ENCODE assay signal across 1 cellular context in genomic region chr1:229342305-229342901, GRCh38.
TF ChIP-seq lines count a peak whose summit lies in the region.

No MANE protein-coding gene starts in this region.

TF ChIP-seq in HepG2, 621 proteins besides CTCF, POLR2A, EP300 and RAD21 (continued from another document and continues in another):
- TF ChIP-seq PHF21A (CRISPR knock-in tag; IDR thresholded peaks at IDR 0.05) = 0 out of 2 replicates have a peak, but pooled peaks have one; percentile 23
- TF ChIP-seq CENPT (CRISPR knock-in tag; IDR thresholded peaks at IDR 0.05; ENCODE audit: low read depth) = no peak
- TF ChIP-seq PHF20 (CRISPR knock-in tag; IDR thresholded peaks at IDR 0.05) = 0 out of 2 replicates have a peak, but pooled peaks have one; percentile 48
- peak; percentile 36; the same call in 1 of the 2 replicates for TF ChIP-seq SKIL (CRISPR knock-in tag; IDR thresholded peaks at IDR 0.05; ENCODE audit: borderline replicate concordance)
- TF ChIP-seq ATAD3A (CRISPR knock-in tag; IDR thresholded peaks at IDR 0.05) = no peak
- 0 out of 2 replicates have a peak, but pooled peaks have one; percentile 34 for TF ChIP-seq ZNF430 (CRISPR knock-in tag; IDR thresholded peaks at IDR 0.05)
- TF ChIP-seq ZNF790 (CRISPR knock-in tag; IDR thresholded peaks at IDR 0.05; ENCODE audit: borderline replicate concordance) = no peak
- TF ChIP-seq SALL2 (CRISPR knock-in tag; IDR thresholded peaks at IDR 0.05) = 0 out of 2 replicates have a peak, but pooled peaks have one; percentile 26
- peak; percentile 82 for TF ChIP-seq ZNF770 (CRISPR knock-in tag; IDR thresholded peaks at IDR 0.05)
- TF ChIP-seq UBTF (CRISPR knock-in tag; IDR thresholded peaks at IDR 0.05) = peak; percentile 97
- TF ChIP-seq KAT7 (CRISPR knock-in tag; IDR thresholded peaks at IDR 0.05; ENCODE audit: borderline replicate concordance) = peak; percentile 83; the same call in 1 of the 2 replicates
- TF ChIP-seq ZZZ3 (CRISPR knock-in tag; IDR thresholded peaks at IDR 0.05; ENCODE audit: borderline replicate concordance) = 0 out of 2 replicates have a peak, but pooled peaks have one; percentile 33
- TF ChIP-seq ZNF816 (CRISPR knock-in tag; IDR thresholded peaks at IDR 0.05; ENCODE audit: borderline replicate concordance) = no peak
- TF ChIP-seq LBX2 (CRISPR knock-in tag; IDR thresholded peaks at IDR 0.05; ENCODE audit: borderline replicate concordance) = no peak
- TF ChIP-seq NFAT5 (CRISPR knock-in tag; IDR thresholded peaks at IDR 0.05) = no peak
- TF ChIP-seq KLF13 (CRISPR knock-in tag; IDR thresholded peaks at IDR 0.05) = no peak
- TF ChIP-seq ZNF883 (CRISPR knock-in tag; IDR thresholded peaks at IDR 0.05; ENCODE audit: not compliant biosample characterization) = peak; percentile 79
- TF ChIP-seq KLF9 (CRISPR knock-in tag; IDR thresholded peaks at IDR 0.05; ENCODE audit: low read depth) = peak; percentile 57; the same call in 1 of the 2 replicates
- peak; percentile 90 for TF ChIP-seq SP4 (CRISPR knock-in tag; IDR thresholded peaks at IDR 0.05)
- peak; percentile 36; the same call in 1 of the 2 replicates for TF ChIP-seq GMEB1 (CRISPR knock-in tag; IDR thresholded peaks at IDR 0.05; ENCODE audit: borderline replicate concordance)
- peak; percentile 58; the same call in 1 of the 2 replicates for TF ChIP-seq MYPOP (CRISPR knock-in tag; IDR thresholded peaks at IDR 0.05)
- TF ChIP-seq ZNF275 (CRISPR knock-in tag; IDR thresholded peaks at IDR 0.05; ENCODE audit: borderline replicate concordance) = 0 out of 2 replicates have a peak, but pooled peaks have one; percentile 7
- peak; percentile 92 for TF ChIP-seq ZFX (CRISPR knock-in tag; IDR thresholded peaks at IDR 0.05; ENCODE audit: low read depth)
- TF ChIP-seq ZNF589 (CRISPR knock-in tag; conservative IDR thresholded peaks at IDR 0.05) = 0 out of 2 replicates have a peak, but pooled peaks have one; percentile 23
- no peak for TF ChIP-seq CEBPG (CRISPR knock-in tag; IDR thresholded peaks at IDR 0.05)
- peak; percentile 50; the same call in 1 of the 2 replicates for TF ChIP-seq ZSCAN31 (CRISPR knock-in tag; IDR thresholded peaks at IDR 0.05; ENCODE audit: low read depth)
- 0 out of 2 replicates have a peak, but pooled peaks have one; percentile 8 for TF ChIP-seq TFAP4 (IDR thresholded peaks at IDR 0.05; ENCODE audit: borderline replicate concordance, low read depth)
- TF ChIP-seq ZNF772 (CRISPR knock-in tag; IDR thresholded peaks at IDR 0.05) = peak; percentile 83; the same call in 1 of the 2 replicates
- peak; percentile 33; the same call in 1 of the 2 replicates for TF ChIP-seq ZNF230 (CRISPR knock-in tag; IDR thresholded peaks at IDR 0.05)
- TF ChIP-seq ATF7-NPFF (CRISPR knock-in tag; IDR thresholded peaks at IDR 0.05; ENCODE audit: low read depth) = peak; percentile 82
- TF ChIP-seq ASH2L (IDR thresholded peaks at IDR 0.05; ENCODE audit: insufficient read length, low read depth, low read length) = peak; percentile 77
- peak; percentile 54; the same call in 1 of the 2 replicates for TF ChIP-seq ZNF747 (CRISPR knock-in tag; IDR thresholded peaks at IDR 0.05; ENCODE audit: borderline replicate concordance)
- no peak; the same call in 1 of the 2 replicates for TF ChIP-seq ZC3H13 (CRISPR knock-in tag; IDR thresholded peaks at IDR 0.05)
- TF ChIP-seq SP1 (IDR thresholded peaks at IDR 0.05) = no peak
- TF ChIP-seq SP1 (CRISPR knock-in tag; IDR thresholded peaks at IDR 0.05) = 0 out of 2 replicates have a peak, but pooled peaks have one; percentile 35
- TF ChIP-seq IRX3 (CRISPR knock-in tag; IDR thresholded peaks at IDR 0.05; ENCODE audit: borderline replicate concordance, low read depth) = 0 out of 2 replicates have a peak, but pooled peaks have one; percentile 31
- TF ChIP-seq ZNF263 (CRISPR knock-in tag; IDR thresholded peaks at IDR 0.05) = peak; percentile 64
- peak; percentile 88; the same call in 1 of the 2 replicates for TF ChIP-seq ZFY (CRISPR knock-in tag; IDR thresholded peaks at IDR 0.05)
- TF ChIP-seq ZNF260 (CRISPR knock-in tag; IDR thresholded peaks at IDR 0.05; ENCODE audit: borderline replicate concordance, low read depth) = no peak
- peak; percentile 81; the same call in 1 of the 2 replicates for TF ChIP-seq KLF12 (CRISPR knock-in tag; IDR thresholded peaks at IDR 0.05; ENCODE audit: borderline replicate concordance)
- TF ChIP-seq SIX1 (CRISPR knock-in tag; IDR thresholded peaks at IDR 0.05; ENCODE audit: borderline replicate concordance) = no peak
- peak; percentile 55; the same call in 1 of the 2 replicates for TF ChIP-seq ZNF563 (CRISPR knock-in tag; IDR thresholded peaks at IDR 0.05)
- TF ChIP-seq ATF5 (CRISPR knock-in tag; IDR thresholded peaks at IDR 0.05; ENCODE audit: low read depth) = 0 out of 2 replicates have a peak, but pooled peaks have one; percentile 52
- peak; percentile 70 for TF ChIP-seq TAF1 (CRISPR knock-in tag; IDR thresholded peaks at IDR 0.05)
